19 cellular contexts compared by ENCODE assay signal in genomic region chr22:29263791-29264216, GRCh38. TPM values are rescaled to one million over a fixed set of nuclear protein-coding genes. Genes with fewer than 3 reads are reported as not detected.
"Had no signal": no experiment of that assay in that cellular context is flagged by ENCODE, and none has a peak within 500 bp of the region (broad histone marks: within the 10 kb centered on the region; RNA-seq: fewer than 3 reads in every experiment).

No MANE protein-coding gene starts in this region.

- H3K27ac ChIP-seq: parathyroid adenoma, tibial nerve had no signal

- FAIRE-seq: colon had no signal

- H3K27me3 ChIP-seq: tibial nerve had no signal

- H3K4me3 ChIP-seq: tibial nerve had no signal

- ATAC-seq: activated CD8-positive, alpha-beta T cell treated with anti-CD3 and anti-CD28 coated beads for 36 hours; activated naive CD4-positive, alpha-beta T cell treated with anti-CD3 and anti-CD28 coated beads, Interleukin-2, amount 50 U/mL, for 72 hours; activated T-cell treated with anti-CD3 and anti-CD28 coated beads, Interleukin-2, amount 50 U/mL, for 4 hours; esophagus mucosa; left colon; naive thymus-derived CD4-positive, alpha-beta T cell; stimulated activated naive B cell treated with anti-CD40 and anti-IgM and Interleukin-4, amounts not matched to agents 10 μg/mL and 1 μg/mL and 100 μg/mL, for 72 hours; WTC11 had no signal

- DNase-seq: activated CD4-positive, alpha-beta T cell treated with anti-CD3 and anti-CD28 coated beads for 48 hours; activated CD8-positive, alpha-beta T cell treated with anti-CD3 and anti-CD28 coated beads for 36 hours; activated gamma-delta T cell; activated T-cell treated with anti-CD3 and anti-CD28 coated beads, Interleukin-2, amount 50 U/mL, for 4 hours; amniotic stem cell; caudate nucleus; left colon; mammary epithelial cell; naive thymus-derived CD4-positive, alpha-beta T cell; stimulated activated CD4-positive, alpha-beta T cell treated with anti-CD3 and anti-CD28 coated beads, Interleukin-15, amount 100 ng/mL, for 24 hours; stimulated activated CD4-positive, alpha-beta T cell treated with anti-CD3 and anti-CD28 coated beads, Interleukin-4, amount 100 ng/mL, for 1 hour; stimulated activated naive B cell treated with anti-CD40 and anti-IgM and Interleukin-4, amounts not matched to agents 10 μg/mL and 1 μg/mL and 100 μg/mL, for 72 hours; T-helper 2 cell had no signal

- H3K9me3 ChIP-seq: tibial nerve had no signal

RNA-seq across cellular contexts. Expression of gene RASL10A, which starts 51.7 kb away (rescaled TPM):
- polyA plus RNA-seq: mammary epithelial cell; naive thymus-derived CD4-positive, alpha-beta T cell had no signal

RNA-seq across cellular contexts. Expression of gene EMID1, which starts 58.1 kb away (rescaled TPM):
- polyA plus RNA-seq: mammary epithelial cell; naive thymus-derived CD4-positive, alpha-beta T cell had no signal
